In genomic region chr7:121447191-121447920, GRCh38 we compare ENCODE assay signal across 1 cellular context.
TF ChIP-seq lines count a peak whose summit lies in the region.

No MANE protein-coding gene starts in this region.

TF ChIP-seq in SK-N-SH treated with all-trans-retinoic acid at 6 μM for 48 hours, 23 proteins besides CTCF, POLR2A, EP300 and RAD21 (continued from another document):
- no peak for TF ChIP-seq POU6F1 (CRISPR knock-in tag; IDR thresholded peaks at IDR 0.05; ENCODE audit: borderline replicate concordance, low read depth)
- TF ChIP-seq ZC3H10 (CRISPR knock-in tag; IDR thresholded peaks at IDR 0.05) = no peak
